8 cellular contexts compared by ENCODE assay signal in the genomic region with DNA sequence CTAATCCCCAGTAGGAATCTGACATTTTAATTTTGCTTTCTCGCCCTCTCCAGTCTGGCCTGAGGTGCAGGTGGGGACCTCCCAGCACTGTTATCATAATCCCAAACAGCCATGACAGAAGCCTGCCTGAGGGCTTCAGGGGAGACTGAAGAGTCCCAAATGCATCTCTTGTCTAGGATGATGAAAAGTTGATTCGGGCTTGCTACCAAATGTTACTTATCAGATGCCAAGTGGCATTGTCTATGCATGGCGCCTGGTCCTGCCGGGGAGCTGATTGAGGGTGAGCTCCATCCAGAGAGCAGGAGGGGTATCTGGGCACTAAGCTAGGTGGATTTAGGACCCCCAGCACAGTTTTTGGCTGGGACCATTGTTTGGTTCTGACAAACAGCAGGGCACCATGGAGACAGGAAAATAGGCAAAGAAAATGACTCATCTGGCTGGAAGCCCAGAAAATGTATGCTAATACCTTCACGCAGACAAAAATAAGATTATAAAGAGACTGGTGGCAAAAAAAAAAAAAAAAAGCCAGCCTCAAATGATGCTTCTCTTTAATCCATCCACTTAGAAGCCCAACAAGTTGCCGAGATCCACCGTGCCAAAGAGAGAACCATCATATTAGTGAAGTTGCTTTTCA.
DNase-seq lines count a peak whose midpoint lies in the region; ATAC-seq and TF ChIP-seq lines count a peak whose summit lies in the region.

No MANE protein-coding gene starts in this region.

- H3K36me3 Mint-ChIP-seq in activated naive CD8-positive, alpha-beta T cell treated with anti-CD3 and anti-CD28 coated beads, Interleukin-2, amount 50 U/mL, for 24 hours (ENCODE audit: low read depth), result no peaks in the 10 kb centered on the region

- ATAC-seq in omental fat pad (ENCODE audit: low FRiP score) (peak; percentile 53), GM19467 (IDR thresholded peaks at IDR 0.05; ENCODE audit: unreplicated experiment) (no peak), HG02642 (IDR thresholded peaks at IDR 0.05; ENCODE audit: poor library complexity, unreplicated experiment) (no peak)
- no peak for ATAC-seq in activated naive CD8-positive, alpha-beta T cell treated with anti-CD3 and anti-CD28 coated beads, Interleukin-2, amount 50 U/mL, for 24 hours

- peaks cover 5% of the 10 kb centered on the region for H3K27me3 Mint-ChIP-seq in activated naive CD8-positive, alpha-beta T cell treated with anti-CD3 and anti-CD28 coated beads, Interleukin-2, amount 50 U/mL, for 24 hours

- DNase-seq in EL (peak; percentile 92), NCI-H2196 treated with DMSO at 0.1 percent for 48 hours (lab: John Stamatoyannopoulos, UW; ENCODE audit: unreplicated experiment) (peak; percentile 64), cerebellar cortex (ENCODE audit: low spot score) (peak; percentile 16), omental fat pad (ENCODE audit: low spot score) (no peak)
- no peak for DNase-seq in activated CD4-positive, alpha-beta T cell treated with anti-CD3 and anti-CD28 coated beads, Interleukin-2, amount 50 U/mL, for 48 hours
- DNase-seq in activated naive CD8-positive, alpha-beta T cell treated with anti-CD3 and anti-CD28 coated beads, Interleukin-2, amount 50 U/mL, for 24 hours, result no peak

- no peaks in the 10 kb centered on the region for H3K4me1 Mint-ChIP-seq in activated naive CD8-positive, alpha-beta T cell treated with anti-CD3 and anti-CD28 coated beads, Interleukin-2, amount 50 U/mL, for 24 hours

- no peak overlapping the region for H3K27ac Mint-ChIP-seq in activated naive CD8-positive, alpha-beta T cell treated with anti-CD3 and anti-CD28 coated beads, Interleukin-2, amount 50 U/mL, for 24 hours

- TF ChIP-seq CTCF in omental fat pad (IDR thresholded peaks at IDR 0.05), result no peak

- no peak overlapping the region for H3K4me3 Mint-ChIP-seq in activated naive CD8-positive, alpha-beta T cell treated with anti-CD3 and anti-CD28 coated beads, Interleukin-2, amount 50 U/mL, for 24 hours

- H3K9me3 Mint-ChIP-seq in activated naive CD8-positive, alpha-beta T cell treated with anti-CD3 and anti-CD28 coated beads, Interleukin-2, amount 50 U/mL, for 24 hours, result no peaks in the 10 kb centered on the region

Comparison
In these comparisons a context has a peak if more than half of its experiments do, and no peak if none do; other contexts are left out.
1. DNase-seq: peak in EL (single experiment), NCI-H2196 treated with DMSO at 0.1 percent for 48 hours (single experiment) and cerebellar cortex (single experiment); none in omental fat pad (single experiment), activated CD4-positive, alpha-beta T cell treated with anti-CD3 and anti-CD28 coated beads, Interleukin-2, amount 50 U/mL, for 48 hours (0 of 2) and activated naive CD8-positive, alpha-beta T cell treated with anti-CD3 and anti-CD28 coated beads, Interleukin-2, amount 50 U/mL, for 24 hours (single experiment).